14 cellular contexts compared by ENCODE assay signal in genomic region chr22:45216133-45217003, GRCh38. TPM values are rescaled to one million over a fixed set of nuclear protein-coding genes. Genes with fewer than 3 reads are reported as not detected.
A peak's percentile ranks its signal among the peaks of the same experiment; 100 is the strongest.
DNase-seq lines count a peak whose midpoint lies in the region; ATAC-seq and TF ChIP-seq lines count a peak whose summit lies in the region.
"Had no signal": no experiment of that assay in that cellular context is flagged by ENCODE, and none has a peak within 500 bp of the region (broad histone marks: within the 10 kb centered on the region; RNA-seq: fewer than 3 reads in every experiment).

No MANE protein-coding gene starts in this region.

- H3K4me1 ChIP-seq in stomach smooth muscle (ENCODE audit: control insufficient read depth, insufficient read depth, low read length) (peaks cover 26% of the 10 kb centered on the region), vagina (peaks cover 33% of the 10 kb centered on the region)
- H3K4me1 ChIP-seq: prostate gland had no signal

- no peaks in the 10 kb centered on the region for H3K9me3 ChIP-seq in stomach smooth muscle (ENCODE audit: control insufficient read depth in 2 of 2, low read length in 2 of 2)
- no peaks in the 10 kb centered on the region for H3K9me3 ChIP-seq in vagina
- H3K9me3 ChIP-seq: gastroesophageal sphincter, prostate gland had no signal

- intact Hi-C loops in vagina (cut with DNase I) = no loop called here

- H3K27me3 ChIP-seq in stomach smooth muscle (ENCODE audit: control insufficient read depth in 1 of 2, insufficient read depth in 2 of 2, low read length in 2 of 2) = no peaks in the 10 kb centered on the region
- H3K27me3 ChIP-seq in vagina = no peaks in the 10 kb centered on the region
- H3K27me3 ChIP-seq: gastroesophageal sphincter had no signal

- ATAC-seq in HG03097 (IDR thresholded peaks at IDR 0.05; ENCODE audit: low FRiP score, unreplicated experiment) = no peak
- ATAC-seq: activated CD4-positive, alpha-beta T cell treated with anti-CD3 and anti-CD28 coated beads for 36 hours; activated T-helper 17 cell treated with anti-CD3 and anti-CD28 coated beads, Interleukin-2, amount 50 U/mL, for 72 hours; gastroesophageal sphincter had no signal

- H3K27ac ChIP-seq in stomach smooth muscle (ENCODE audit: low read length) = no peak overlapping the region
- no peak overlapping the region for H3K27ac ChIP-seq in vagina
- H3K27ac ChIP-seq: coronary artery, gastroesophageal sphincter, prostate gland had no signal

- H3K9ac ChIP-seq in stomach smooth muscle (ENCODE audit: low read length in 2 of 2) = peak overlapping the region; percentile 13

- H3K4me3 ChIP-seq in cardiac fibroblast (replicated peaks in 1 of 2; ENCODE audit: low read depth in 2 of 2, low read length in 2 of 2) (no peak overlapping the region), stomach smooth muscle (ENCODE audit: low read length in 2 of 2) (peak overlapping the region; percentile 4 to 49), vagina (no peak overlapping the region)
- H3K4me3 ChIP-seq: coronary artery, gastroesophageal sphincter, prostate gland had no signal

- no peak for TF ChIP-seq POLR2A in vagina (IDR thresholded peaks at IDR 0.05)

- TF ChIP-seq CTCF in cardiac fibroblast (IDR thresholded peaks at IDR 0.05; ENCODE audit: low read depth, low read length) (no peak), vagina (IDR thresholded peaks at IDR 0.05) (no peak)

- no peaks in the 10 kb centered on the region for H3K36me3 ChIP-seq in stomach smooth muscle (ENCODE audit: control insufficient read depth in 2 of 2, insufficient read depth in 2 of 2, low read length in 2 of 2)
- no peaks in the 10 kb centered on the region for H3K36me3 ChIP-seq in vagina
- H3K36me3 ChIP-seq: gastroesophageal sphincter, prostate gland had no signal

- peak; percentile 51 for DNase-seq in LHCN-M2 (ENCODE audit: low read depth)
- DNase-seq in cardiac fibroblast (ENCODE audit: low read depth in 2 of 2) = peak; percentile 39 to 51
- peak; percentile 75 for DNase-seq in islet precursor cell
- no peak for DNase-seq in vagina (ENCODE audit: extremely low spot score in 2 of 2)
- no peak for DNase-seq in putamen (ENCODE audit: low spot score)
- DNase-seq: activated CD4-positive, alpha-beta T cell treated with anti-CD3 and anti-CD28 coated beads for 36 hours; NCI-H187; stimulated activated CD4-positive, alpha-beta T cell treated with anti-CD3 and anti-CD28 coated beads, Interleukin-4, amount 100 ng/mL, for 4 hours had no signal

RNA-seq across cellular contexts. Expression of gene KIAA0930, which starts 24.3 kb away (rescaled TPM):
- total RNA-seq in LHCN-M2 (2014; rRNA removed) (27.3 and 31.7 TPM in 2 replicates), vagina (42.5 TPM)
- polyA plus RNA-seq in LHCN-M2 (2012) = 28.8 TPM

RNA-seq across cellular contexts. Expression of gene NUP50, which starts 52.6 kb away (rescaled TPM):
- total RNA-seq in LHCN-M2 (2014; rRNA removed) (71.4 and 81.2 TPM in 2 replicates), vagina (76.9 TPM)
- 13.7 TPM for polyA plus RNA-seq in LHCN-M2 (2012)

Comparison
In these comparisons a context has a peak if more than half of its experiments do, and no peak if none do; other contexts are left out.
1. DNase-seq: peak in LHCN-M2 (single experiment), cardiac fibroblast (2 of 2) and islet precursor cell (single experiment); none in vagina (0 of 2) and putamen (single experiment).
2. H3K4me3 ChIP-seq: peak in stomach smooth muscle (2 of 2); none in cardiac fibroblast (0 of 2) and vagina (0 of 2).